ENCODE assay signal across 8 cellular contexts in the genomic region with DNA sequence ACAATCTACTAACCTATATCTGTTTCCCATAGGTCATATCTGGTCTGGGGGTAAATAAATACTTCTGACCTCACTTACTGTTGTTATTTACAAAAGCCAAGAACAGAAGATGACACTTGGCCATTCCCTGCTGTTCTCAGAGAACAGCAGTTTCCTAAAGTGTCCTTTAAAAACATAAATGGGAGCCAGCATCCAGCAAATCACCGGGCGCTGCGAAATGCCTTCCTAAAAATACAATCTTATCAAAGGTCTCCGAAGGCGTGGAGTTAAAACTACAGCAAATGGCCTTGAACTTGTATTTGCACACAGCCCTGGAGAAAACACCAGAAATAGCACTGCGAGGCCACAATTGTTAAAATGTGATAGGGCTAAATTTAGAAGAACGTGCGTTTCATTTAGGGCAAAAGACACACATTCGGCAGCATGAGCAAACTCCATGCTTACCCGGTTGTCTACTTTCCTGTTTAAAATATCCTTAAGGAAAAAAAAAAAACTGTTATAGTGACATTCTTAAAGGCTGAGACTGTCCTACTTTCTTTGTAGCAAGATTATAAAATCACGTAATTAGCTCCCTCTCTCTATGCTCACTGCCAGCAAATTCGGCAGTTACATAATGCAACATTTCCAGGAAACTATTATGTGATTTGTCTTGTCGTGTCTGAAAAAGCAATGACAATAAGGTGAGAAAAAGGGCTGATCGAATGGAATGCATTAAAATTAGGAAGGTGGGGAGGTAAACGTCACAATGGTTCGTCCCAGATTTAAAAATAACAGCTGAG. TPM values are rescaled to one million over a fixed set of nuclear protein-coding genes. Genes with fewer than 3 reads are reported as not detected.
A peak's percentile ranks its signal among the peaks of the same experiment; 100 is the strongest.
DNase-seq lines count a peak whose midpoint lies in the region; ATAC-seq and TF ChIP-seq lines count a peak whose summit lies in the region.

No MANE protein-coding gene starts in this region.

- peaks cover 12 to 80% (median 19%) of the 10 kb centered on the region in 3 donors for H3K4me1 ChIP-seq in esophagus squamous epithelium

- peaks cover 54% of the 10 kb centered on the region for H3K4me1 Mint-ChIP-seq in activated CD4-positive, alpha-beta T cell treated with anti-CD3 and anti-CD28 coated beads for 36 hours
- peaks cover 62% of the 10 kb centered on the region for H3K4me1 Mint-ChIP-seq in T-helper 1 cell treated with Interleukin-12 subunit alpha and Interleukin-12 subunit beta and Interleukin-4 antibody, amounts not matched to agents 30 μg/mL and 1 μg/mL, for 36 hours (ENCODE audit: low read depth)

- no peaks in the 10 kb centered on the region for H3K9me2 ChIP-seq in neural cell (ENCODE audit: insufficient read depth, low read length)

- no peak for TF ChIP-seq RAD21 in neural cell (conservative IDR thresholded peaks at IDR 0.05)

- TF ChIP-seq CTCF in esophagus squamous epithelium (IDR thresholded peaks at IDR 0.05): no peak
- no peak for TF ChIP-seq CTCF in neural cell (IDR thresholded peaks at IDR 0.05; ENCODE audit: poor library complexity, severe bottlenecking)

- peak overlapping the region; percentile 93 to 100 (median 98) for H3K27ac ChIP-seq in esophagus squamous epithelium
- H3K27ac ChIP-seq in neural cell (ENCODE audit: low read length): peak overlapping the region; percentile 93

- POLR2A ChIA-PET in activated CD4-positive, alpha-beta T cell treated with anti-CD3 and anti-CD28 coated beads for 36 hours (lab: Charles Lee): interaction anchor here (0.9 to 3.1 kb wide), 4 partner anchors 63 to 270 kb away, joined by 3 to 22 read pairs (median 7); no protein-coding TSS in a partner anchor

- no peaks in the 10 kb centered on the region for H3K9me3 Mint-ChIP-seq in activated CD4-positive, alpha-beta T cell treated with anti-CD3 and anti-CD28 coated beads for 36 hours (ENCODE audit: low read depth)
- no peaks in the 10 kb centered on the region for H3K9me3 Mint-ChIP-seq in T-helper 1 cell treated with Interleukin-12 subunit alpha and Interleukin-12 subunit beta and Interleukin-4 antibody, amounts not matched to agents 30 μg/mL and 1 μg/mL, for 36 hours

- H3K4me3 ChIP-seq in esophagus squamous epithelium: peak overlapping the region; percentile 48 to 88 (median 76)
- peak overlapping the region; percentile 71 for H3K4me3 ChIP-seq in neural cell (ENCODE audit: low read length)

- H3F3A ChIP-seq in neural cell (ENCODE audit: insufficient read depth, low read length, poor library complexity, severe bottlenecking): peaks cover 12% of the 10 kb centered on the region

- peaks cover 37% of the 10 kb centered on the region for H3K36me3 Mint-ChIP-seq in activated CD4-positive, alpha-beta T cell treated with anti-CD3 and anti-CD28 coated beads for 36 hours (ENCODE audit: low read depth)
- H3K36me3 Mint-ChIP-seq in T-helper 1 cell treated with Interleukin-12 subunit alpha and Interleukin-12 subunit beta and Interleukin-4 antibody, amounts not matched to agents 30 μg/mL and 1 μg/mL, for 36 hours (ENCODE audit: low read depth): peaks cover 15% of the 10 kb centered on the region

- intact Hi-C loops in activated CD4-positive, alpha-beta T cell treated with anti-CD3 and anti-CD28 coated beads for 36 hours (cut with DNase I, micrococcal nuclease): loop anchor here (2.0 to 10.0 kb wide), 5 partner anchors 160 to 2000 kb away; no protein-coding TSS in a partner anchor
- intact Hi-C loops in esophagus squamous epithelium (cut with DNase I): no loop called here

- 0 to 3% methylated on average over 16 of the region's 16 CpGs for WGBS in esophagus squamous epithelium, 2 donors

- H3K9me3 ChIP-seq in esophagus squamous epithelium (no peaks in the 10 kb centered on the region), neural cell (ENCODE audit: low read length) (no peaks in the 10 kb centered on the region)

- no peak for TF ChIP-seq EP300 in neural cell (conservative IDR thresholded peaks at IDR 0.05; ENCODE audit: poor library complexity, severe bottlenecking)

- H3K79me2 ChIP-seq in neural cell (replicated peaks; ENCODE audit: insufficient read depth, low read length): peaks cover 46% of the 10 kb centered on the region

- H3K4me3 Mint-ChIP-seq in activated CD4-positive, alpha-beta T cell treated with anti-CD3 and anti-CD28 coated beads for 36 hours: peak overlapping the region; percentile 98
- H3K4me3 Mint-ChIP-seq in T-helper 1 cell treated with Interleukin-12 subunit alpha and Interleukin-12 subunit beta and Interleukin-4 antibody, amounts not matched to agents 30 μg/mL and 1 μg/mL, for 36 hours: peak overlapping the region; percentile 98

- no peaks in the 10 kb centered on the region for H3K27me3 Mint-ChIP-seq in activated CD4-positive, alpha-beta T cell treated with anti-CD3 and anti-CD28 coated beads for 36 hours
- H3K27me3 Mint-ChIP-seq in T-helper 1 cell treated with Interleukin-12 subunit alpha and Interleukin-12 subunit beta and Interleukin-4 antibody, amounts not matched to agents 30 μg/mL and 1 μg/mL, for 36 hours (ENCODE audit: low read depth): no peaks in the 10 kb centered on the region

- peaks cover 0 to 7% (median 0%) of the 10 kb centered on the region in 4 donors for H3K27me3 ChIP-seq in esophagus squamous epithelium
- H3K27me3 ChIP-seq in neural cell (ENCODE audit: insufficient read depth, low read depth, low read length): peaks cover 25% of the 10 kb centered on the region

- peak overlapping the region; percentile 28 for H2AFZ ChIP-seq in neural cell (ENCODE audit: low read depth, low read length)

- peak overlapping the region; percentile 94 for H3K4me2 ChIP-seq in neural cell (ENCODE audit: low read length)

- H3K9ac ChIP-seq in neural cell (ENCODE audit: low read length): peak overlapping the region; percentile 91

- TF ChIP-seq POLR2A in esophagus squamous epithelium (IDR thresholded peaks at IDR 0.05): no peak

- peak overlapping the region; percentile 95 for H3K27ac Mint-ChIP-seq in activated CD4-positive, alpha-beta T cell treated with anti-CD3 and anti-CD28 coated beads for 36 hours
- peak overlapping the region; percentile 96 for H3K27ac Mint-ChIP-seq in T-helper 1 cell treated with Interleukin-12 subunit alpha and Interleukin-12 subunit beta and Interleukin-4 antibody, amounts not matched to agents 30 μg/mL and 1 μg/mL, for 36 hours

- ATAC-seq in activated CD4-positive, alpha-beta T cell treated with anti-CD3 and anti-CD28 coated beads for 36 hours: no peak
- no peak for ATAC-seq in HG03469 (IDR thresholded peaks at IDR 0.05; ENCODE audit: unreplicated experiment)

- no peaks in the 10 kb centered on the region for H4K20me1 ChIP-seq in neural cell (ENCODE audit: insufficient read depth)

- H3K36me3 ChIP-seq in esophagus squamous epithelium (no peaks in the 10 kb centered on the region), neural cell (ENCODE audit: insufficient read depth, low read length) (no peaks in the 10 kb centered on the region)

- CTCF ChIA-PET in activated CD4-positive, alpha-beta T cell treated with anti-CD3 and anti-CD28 coated beads for 36 hours (lab: Charles Lee): interaction anchor here (0.7 to 1.2 kb wide), 3 partner anchors 63 to 215 kb away, joined by 3 to 4 read pairs (median 3); no protein-coding TSS in a partner anchor

- DNase-seq in activated CD4-positive, alpha-beta T cell treated with anti-CD3 and anti-CD28 coated beads for 36 hours: no peak
- no peak for DNase-seq in activated CD4-positive, alpha-beta T cell treated with anti-CD3 and anti-CD28 coated beads for 48 hours
- no peak for DNase-seq in esophagus squamous epithelium (lab: John Stamatoyannopoulos, UW)
- no peak for DNase-seq in OCI-M2 (lab: John Stamatoyannopoulos, UW; ENCODE audit: unreplicated experiment)
- no peak for DNase-seq in COR-L47 (lab: John Stamatoyannopoulos, UW)

TF ChIP-seq in neural cell, 6 proteins besides CTCF, POLR2A, EP300 and RAD21:
- TF ChIP-seq EZH2 (IDR thresholded peaks at IDR 0.05; ENCODE audit: borderline replicate concordance, insufficient read depth, low read length, poor library complexity, severe bottlenecking) (no peak), POLR2AphosphoS5 (IDR thresholded peaks at IDR 0.05) (peak; percentile 1)

RNA-seq across cellular contexts. Expression of a gene that starts 1.5 kb away (rescaled TPM):
- 100 to 1,000 TPM; 120 to 122 TPM for total RNA-seq in activated CD4-positive, alpha-beta T cell treated with anti-CD3 and anti-CD28 coated beads for 36 hours
- total RNA-seq in esophagus squamous epithelium: 10 to 100 TPM in 3 of 4 donors, 1 to 10 TPM in 1; 5.6 to 21.2 (median 16.3) TPM
- 27.9 and 31.6 TPM in 2 replicates for polyA plus RNA-seq in neural cell
- 40.7 and 47.1 TPM in 2 replicates for polyA minus RNA-seq in neural cell

Comparison
In these comparisons a context has a peak if more than half of its experiments do, and no peak if none do; other contexts are left out.
1. RNA of a gene that starts 1.5 kb away (total RNA-seq): 120 to 122 TPM in activated CD4-positive, alpha-beta T cell treated with anti-CD3 and anti-CD28 coated beads for 36 hours; 5.6 to 21.2 TPM in esophagus squamous epithelium; every median in the first group is over 4 times any median in the second.